13 cellular contexts compared by ENCODE assay signal in genomic region chr2:57450170-57450569, GRCh38.
DNase-seq lines count a peak whose midpoint lies in the region; ATAC-seq and TF ChIP-seq lines count a peak whose summit lies in the region.
"Had no signal": no experiment of that assay in that cellular context is flagged by ENCODE, and none has a peak within 500 bp of the region (broad histone marks: within the 10 kb centered on the region; RNA-seq: fewer than 3 reads in every experiment).

No MANE protein-coding gene starts in this region.

- no peaks in the 10 kb centered on the region for H3K9me3 Mint-ChIP-seq in HFFc6
- peaks cover under 1% of the 10 kb centered on the region for H3K9me3 Mint-ChIP-seq in activated CD8-positive, alpha-beta T cell treated with anti-CD3 and anti-CD28 coated beads, Interleukin-2, amount 10 ng/mL, durations not matched to agents 7 days and 5 days (ENCODE audit: insufficient read depth)

- H3K4me3 ChIP-seq in adrenal gland: no peak overlapping the region

- CTCF ChIA-PET in activated CD8-positive, alpha-beta T cell treated with anti-CD3 and anti-CD28 coated beads, Interleukin-2, amount 10 ng/mL, durations not matched to agents 7 days and 5 days (lab: Charles Lee): no interaction called here

- DNase-seq in adrenal gland (no peak), HFFc6 (no peak)
- no peak for DNase-seq in activated CD8-positive, alpha-beta T cell treated with anti-CD3 and anti-CD28 coated beads, Interleukin-2, amount 10 ng/mL, durations not matched to agents 7 days and 5 days
- DNase-seq: activated CD8-positive, alpha-beta memory T cell treated with anti-CD3 and anti-CD28 coated beads, Interleukin-2, amount 10 ng/mL, durations not matched to agents 7 days and 5 days; BE2C; GOT3; NCI-H187; trophoblast cell had no signal

- H3K27me3 Mint-ChIP-seq in HFFc6 (ENCODE audit: insufficient read depth): peaks cover 11% of the 10 kb centered on the region
- H3K27me3 Mint-ChIP-seq in activated CD8-positive, alpha-beta T cell treated with anti-CD3 and anti-CD28 coated beads, Interleukin-2, amount 10 ng/mL, durations not matched to agents 7 days and 5 days (ENCODE audit: low read depth): no peaks in the 10 kb centered on the region
- H3K27me3 Mint-ChIP-seq: activated CD8-positive, alpha-beta memory T cell treated with anti-CD3 and anti-CD28 coated beads, Interleukin-2, amount 10 ng/mL, durations not matched to agents 7 days and 5 days had no signal

- H3K27ac ChIP-seq in adrenal gland: no peak overlapping the region

- H3K36me3 ChIP-seq in adrenal gland (replicated peaks in 1 of 2): no peaks in the 10 kb centered on the region
- H3K36me3 ChIP-seq: BE2C had no signal

- TF ChIP-seq CTCF in adrenal gland (IDR thresholded peaks at IDR 0.05): no peak
- no peak for TF ChIP-seq CTCF in HFFc6 (IDR thresholded peaks at IDR 0.05)

- no peak overlapping the region for H3K27ac Mint-ChIP-seq in HFFc6
- H3K27ac Mint-ChIP-seq in activated CD8-positive, alpha-beta T cell treated with anti-CD3 and anti-CD28 coated beads, Interleukin-2, amount 10 ng/mL, durations not matched to agents 7 days and 5 days: no peak overlapping the region
- H3K27ac Mint-ChIP-seq: activated CD8-positive, alpha-beta memory T cell treated with anti-CD3 and anti-CD28 coated beads, Interleukin-2, amount 10 ng/mL, durations not matched to agents 7 days and 5 days had no signal

- POLR2A ChIA-PET in activated CD8-positive, alpha-beta T cell treated with anti-CD3 and anti-CD28 coated beads, Interleukin-2, amount 10 ng/mL, durations not matched to agents 7 days and 5 days (lab: Charles Lee): no interaction called here

- intact Hi-C loops in adrenal gland (cut with DNase I): no loop called here

- no peaks in the 10 kb centered on the region for H3K36me3 Mint-ChIP-seq in HFFc6 (ENCODE audit: low read depth)
- no peaks in the 10 kb centered on the region for H3K36me3 Mint-ChIP-seq in activated CD8-positive, alpha-beta T cell treated with anti-CD3 and anti-CD28 coated beads, Interleukin-2, amount 10 ng/mL, durations not matched to agents 7 days and 5 days (ENCODE audit: low read depth)
- H3K36me3 Mint-ChIP-seq: activated CD8-positive, alpha-beta memory T cell treated with anti-CD3 and anti-CD28 coated beads, Interleukin-2, amount 10 ng/mL, durations not matched to agents 7 days and 5 days had no signal

- H3K9me3 ChIP-seq in adrenal gland (replicated peaks in 1 of 3): no peaks in the 10 kb centered on the region
- H3K9me3 ChIP-seq: BE2C had no signal

- ATAC-seq in GM18499 (IDR thresholded peaks at IDR 0.05; ENCODE audit: insufficient read depth, unreplicated experiment): peak; percentile 92
- ATAC-seq in GM19372 (IDR thresholded peaks at IDR 0.05; ENCODE audit: low read depth, unreplicated experiment): peak; percentile 65
- peak; percentile 93 for ATAC-seq in HG02798 (IDR thresholded peaks at IDR 0.05; ENCODE audit: poor library complexity, unreplicated experiment)
- peak; percentile 70 for ATAC-seq in HG03558 (IDR thresholded peaks at IDR 0.05; ENCODE audit: extremely low read depth, unreplicated experiment)
- ATAC-seq in esophagus mucosa: no peak
- no peak for ATAC-seq in activated CD8-positive, alpha-beta T cell treated with anti-CD3 and anti-CD28 coated beads, Interleukin-2, amount 10 ng/mL, durations not matched to agents 7 days and 5 days
- ATAC-seq: activated CD8-positive, alpha-beta memory T cell treated with anti-CD3 and anti-CD28 coated beads, Interleukin-2, amount 10 ng/mL, durations not matched to agents 7 days and 5 days had no signal

- TF ChIP-seq POLR2A in adrenal gland (IDR thresholded peaks at IDR 0.05): no peak

- H3K27me3 ChIP-seq in adrenal gland: no peaks in the 10 kb centered on the region
- H3K27me3 ChIP-seq: BE2C had no signal

- peaks cover 3% of the 10 kb centered on the region for H3K4me1 Mint-ChIP-seq in HFFc6 (ENCODE audit: low read depth)
- no peaks in the 10 kb centered on the region for H3K4me1 Mint-ChIP-seq in activated CD8-positive, alpha-beta T cell treated with anti-CD3 and anti-CD28 coated beads, Interleukin-2, amount 10 ng/mL, durations not matched to agents 7 days and 5 days (ENCODE audit: low read depth)
- H3K4me1 Mint-ChIP-seq: activated CD8-positive, alpha-beta memory T cell treated with anti-CD3 and anti-CD28 coated beads, Interleukin-2, amount 10 ng/mL, durations not matched to agents 7 days and 5 days had no signal

- H3K4me3 Mint-ChIP-seq in HFFc6: no peak overlapping the region
- H3K4me3 Mint-ChIP-seq in activated CD8-positive, alpha-beta T cell treated with anti-CD3 and anti-CD28 coated beads, Interleukin-2, amount 10 ng/mL, durations not matched to agents 7 days and 5 days: no peak overlapping the region
- H3K4me3 Mint-ChIP-seq: activated CD8-positive, alpha-beta memory T cell treated with anti-CD3 and anti-CD28 coated beads, Interleukin-2, amount 10 ng/mL, durations not matched to agents 7 days and 5 days had no signal

- no peaks in the 10 kb centered on the region for H3K4me1 ChIP-seq in adrenal gland (replicated peaks in 1 of 2)
- H3K4me1 ChIP-seq: BE2C had no signal

Comparison
In these comparisons a context has a peak if more than half of its experiments do, and no peak if none do; other contexts are left out.
1. ATAC-seq: peak in GM18499 (single experiment), GM19372 (single experiment), HG02798 (single experiment) and HG03558 (single experiment); none in esophagus mucosa (single experiment) and activated CD8-positive, alpha-beta T cell treated with anti-CD3 and anti-CD28 coated beads, Interleukin-2, amount 10 ng/mL, durations not matched to agents 7 days and 5 days (single experiment).